ENCODE assay signal across 1 cellular context in the genomic region with DNA sequence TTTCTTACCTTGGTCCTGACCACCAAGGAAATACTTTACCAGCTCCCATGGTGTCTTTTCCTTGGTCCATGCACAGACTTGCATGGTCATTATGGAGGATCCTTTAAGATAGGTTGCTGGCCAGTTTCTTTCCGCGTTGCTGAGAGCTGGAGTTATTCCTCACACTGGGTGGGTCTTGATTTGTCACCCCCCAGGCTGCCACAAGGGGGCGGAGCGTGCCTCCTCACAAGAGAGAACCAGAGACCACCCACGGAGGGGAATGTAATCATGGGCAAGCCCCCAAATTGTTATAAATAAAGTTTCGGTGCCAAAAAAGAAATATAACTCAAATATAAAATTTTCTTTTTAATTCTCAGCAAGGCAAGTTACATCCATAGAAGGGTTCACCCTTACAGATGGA.
A peak's percentile ranks its signal among the peaks of the same experiment; 100 is the strongest.
TF ChIP-seq lines count a peak whose summit lies in the region.

No MANE protein-coding gene starts in this region.

TF ChIP-seq in K562, 482 proteins besides CTCF, POLR2A, EP300 and RAD21 (continued from another document):
- peak; percentile 91 for TF ChIP-seq ZBTB7A (IDR thresholded peaks at IDR 0.05; ENCODE audit: borderline replicate concordance, control insufficient read depth, low read depth, low read length)
- no peak for TF ChIP-seq GABPB2 (CRISPR knock-in tag; conservative IDR thresholded peaks at IDR 0.05)
- no peak for TF ChIP-seq BACH1 (tag; IDR thresholded peaks at IDR 0.05)
- TF ChIP-seq BRD4 (IDR thresholded peaks at IDR 0.05): no peak
- TF ChIP-seq MAZ (CRISPR knock-in tag; conservative IDR thresholded peaks at IDR 0.05 in 1 of 2, IDR thresholded peaks at IDR 0.05 in 1 of 2): peak in 1 of 2 experiments; percentile 43; a peak in 1 of 4 replicates
- TF ChIP-seq HIVEP1 (CRISPR knock-in tag; IDR thresholded peaks at IDR 0.05): no peak
- no peak for TF ChIP-seq FOXM1 (IDR thresholded peaks at IDR 0.05; ENCODE audit: low read depth)
- TF ChIP-seq FOXM1 (CRISPR knock-in tag; IDR thresholded peaks at IDR 0.05; ENCODE audit: low read depth): 0 out of 2 replicates have a peak, but pooled peaks have one; percentile 52
- TF ChIP-seq TRIM28 (IDR thresholded peaks at IDR 0.05): no peak
- TF ChIP-seq POLR2AphosphoS2 (IDR thresholded peaks at IDR 0.05; ENCODE audit: low read length): no peak
- TF ChIP-seq SMARCB1 (IDR thresholded peaks at IDR 0.05; ENCODE audit: insufficient read length, low read depth): no peak
